In the genomic region with DNA sequence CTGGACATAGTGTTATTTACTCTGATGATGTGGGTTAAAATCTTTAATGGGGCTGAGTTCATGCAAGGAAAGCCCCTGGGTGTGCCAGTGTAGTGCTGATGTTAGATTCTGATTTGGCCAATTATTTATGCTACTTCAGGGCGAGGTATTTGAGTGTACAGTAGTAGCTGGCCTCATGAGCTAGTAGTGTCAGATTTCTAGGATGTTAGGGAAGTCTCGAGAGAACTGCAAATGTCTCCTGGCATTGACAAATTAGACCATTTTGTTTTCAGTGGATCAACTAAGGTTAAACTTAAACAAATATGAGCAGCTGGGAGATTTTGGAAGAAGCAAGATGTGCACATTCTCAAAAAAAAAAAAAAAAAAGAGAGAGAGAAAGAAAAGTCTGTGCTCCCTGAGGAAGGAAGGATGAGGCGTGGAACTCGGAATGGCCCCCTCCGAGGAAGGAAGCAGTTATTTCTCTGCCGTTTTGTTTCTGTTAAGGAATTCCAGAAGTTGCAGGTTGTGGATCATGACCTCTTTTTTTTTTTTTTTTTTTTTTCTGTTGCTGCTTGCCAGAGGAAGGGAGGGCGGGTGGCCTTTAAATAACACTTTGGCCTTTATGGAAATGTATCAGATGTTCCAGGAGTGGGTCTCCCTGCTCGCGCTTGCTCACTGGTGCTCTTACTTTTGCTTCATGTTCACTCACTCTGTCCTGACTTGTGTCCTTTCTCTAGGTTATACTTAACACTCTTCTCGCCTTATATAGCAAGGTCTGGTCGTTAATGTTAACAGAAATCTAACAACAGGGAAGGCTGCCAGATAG, we compare ENCODE assay signal across 10 cellular contexts.
DNase-seq lines count a peak whose midpoint lies in the region; ATAC-seq, FAIRE-seq and TF ChIP-seq lines count a peak whose summit lies in the region.
"Had no signal": no experiment of that assay in that cellular context is flagged by ENCODE, and none has a peak within 500 bp of the region (broad histone marks: within the 10 kb centered on the region; RNA-seq: fewer than 3 reads in every experiment).

No MANE protein-coding gene starts in this region.

- H3K4me1 ChIP-seq in K562 (replicated peaks in 1 of 2; ENCODE audit: control insufficient read depth in 2 of 2, insufficient read depth in 2 of 2, low read length in 2 of 2) (peaks cover 2 to 7% of the 10 kb centered on the region in 2 experiments; a peak in 3 of 5 replicates), sigmoid colon (peaks cover 0 to 54% (median 38%) of the 10 kb centered on the region in 4 donors)

- DNase-seq in EL (peak; percentile 26), K562 (ENCODE audit: extremely low read depth in 1 of 4, low spot score in 3 of 4) (no peak), hepatic stellate cell (ENCODE audit: low spot score) (peak; percentile 49), sigmoid colon (peak; percentile 85), SK-N-DZ (ENCODE audit: low spot score) (no peak), amniotic stem cell (lab: John Stamatoyannopoulos, UW) (no peak)
- no peak for DNase-seq in stimulated activated CD4-positive, alpha-beta T cell treated with anti-CD3 and anti-CD28 coated beads, Interleukin-1b, Interleukin-23, amount 100 ng/mL, for 48 hours
- DNase-seq: kidney glomerular epithelial cell, RPMI8226 had no signal

- no peaks in the 10 kb centered on the region for H4K20me1 ChIP-seq in K562 (replicated peaks; ENCODE audit: control insufficient read depth, insufficient read depth, low read length)

- in situ Hi-C loops in K562 (cut with MboI): no loop called here

- no peak for TF ChIP-seq CTCF in K562 (IDR thresholded peaks at IDR 0.05 in 2 of 3, conservative IDR thresholded peaks at IDR 0.05 in 1 of 3; ENCODE audit: insufficient read depth in 2 of 3, low read depth in 1 of 3, low read length in 3 of 3)
- TF ChIP-seq CTCF in sigmoid colon (IDR thresholded peaks at IDR 0.05): no peak

- intact Hi-C loops in K562 (cut with micrococcal nuclease): no loop called here
- intact Hi-C loops in sigmoid colon (cut with DNase I): loop anchor here (2.0 to 5.0 kb wide), 2 partner anchors 30 to 76 kb away; no protein-coding TSS in a partner anchor

- peak; percentile 29 for FAIRE-seq in K562 (lab: Jason Lieb, UNC)

- BruUV-seq in K562 (replicated peaks; lab: Mats Ljungman, UMichigan): no TSS peak

- no peak overlapping the region for H3K9ac ChIP-seq in K562 (ENCODE audit: insufficient read depth in 1 of 2, low read depth in 2 of 2, low read length in 2 of 2)

- H3K36me3 ChIP-seq in K562 (ENCODE audit: control insufficient read depth, insufficient read depth, low read length) (peaks cover 11% of the 10 kb centered on the region; the same call in 1 of the 3 replicates), sigmoid colon (no peaks in the 10 kb centered on the region)

- POLR2A ChIA-PET in K562 (lab: Yijun Ruan, JAX): interaction anchor here (1.2 to 1.3 kb wide), 2 partner anchors 9 to 15 kb away, joined by 3 read pairs; no protein-coding TSS in a partner anchor

- H2AFZ ChIP-seq in K562 (ENCODE audit: low read depth, low read length): no peak overlapping the region

- H3K4me2 ChIP-seq in K562 (ENCODE audit: insufficient read depth, low read length): no peak overlapping the region

- CTCF ChIA-PET in K562 (lab: Yijun Ruan, JAX; ENCODE audit: low intra/inter-chr PET ratio): no interaction called here

- H3K27ac ChIP-seq in K562 (ENCODE audit: extremely low read depth, low read depth, low read length): no peak overlapping the region
- peak overlapping the region; percentile 91 to 99 (median 94) for H3K27ac ChIP-seq in sigmoid colon

- TF ChIP-seq RAD21 in K562 (CRISPR knock-in tag; conservative IDR thresholded peaks at IDR 0.05 in 1 of 2, IDR thresholded peaks at IDR 0.05 in 1 of 2): no peak

- no peak for ATAC-seq in K562
- ATAC-seq in HG03439 (IDR thresholded peaks at IDR 0.05; ENCODE audit: unreplicated experiment): no peak

- H3K79me2 ChIP-seq in K562 (ENCODE audit: control insufficient read depth, insufficient read depth, low read length): no peaks in the 10 kb centered on the region

- no peak for TF ChIP-seq EP300 in K562 (IDR thresholded peaks at IDR 0.05; ENCODE audit: low read length)
- TF ChIP-seq EP300 in sigmoid colon (IDR thresholded peaks at IDR 0.05): peak in 3 of 4 donors; percentile 21 to 49 (median 25)

- TF ChIP-seq POLR2A in K562 (conservative IDR thresholded peaks at IDR 0.05) (no peak), sigmoid colon (IDR thresholded peaks at IDR 0.05) (peak in 1 of 2 donors; percentile 19)

- 64% methylated on average over 10 of the region's 11 CpGs for WGBS in K562 (ENCODE audit: insufficient coverage, low coverage, missing lambda C conversion rate)
- WGBS in sigmoid colon, 2 donors: 66 to 75% methylated on average over 11 of the region's 11 CpGs

- H3K4me3 ChIP-seq in K562: no peak overlapping the region
- peak overlapping the region; percentile 46 to 72 (median 59) for H3K4me3 ChIP-seq in sigmoid colon

- H3K9me1 ChIP-seq in K562 (ENCODE audit: control insufficient read depth, insufficient read depth, low read length): no peaks in the 10 kb centered on the region

- H3K27me3 ChIP-seq in K562 (ENCODE audit: control insufficient read depth in 2 of 2, insufficient read depth in 2 of 2, low read length in 2 of 2): no peaks in the 10 kb centered on the region
- H3K27me3 ChIP-seq in sigmoid colon: no peaks in the 10 kb centered on the region

- H3K9me3 ChIP-seq in K562 (replicated peaks; ENCODE audit: control insufficient read depth, insufficient read depth, low read depth, low read length) (no peaks in the 10 kb centered on the region), sigmoid colon (no peaks in the 10 kb centered on the region)

TF ChIP-seq in K562, 482 proteins besides CTCF, POLR2A, EP300 and RAD21:
- TF ChIP-seq NCOR1 (IDR thresholded peaks at IDR 0.05): no peak
- TF ChIP-seq MAFG (tag; conservative IDR thresholded peaks at IDR 0.05): no peak
- TF ChIP-seq ZNF445 (CRISPR knock-in tag; IDR thresholded peaks at IDR 0.05; ENCODE audit: low read depth): no peak
- TF ChIP-seq, protein P1, sequence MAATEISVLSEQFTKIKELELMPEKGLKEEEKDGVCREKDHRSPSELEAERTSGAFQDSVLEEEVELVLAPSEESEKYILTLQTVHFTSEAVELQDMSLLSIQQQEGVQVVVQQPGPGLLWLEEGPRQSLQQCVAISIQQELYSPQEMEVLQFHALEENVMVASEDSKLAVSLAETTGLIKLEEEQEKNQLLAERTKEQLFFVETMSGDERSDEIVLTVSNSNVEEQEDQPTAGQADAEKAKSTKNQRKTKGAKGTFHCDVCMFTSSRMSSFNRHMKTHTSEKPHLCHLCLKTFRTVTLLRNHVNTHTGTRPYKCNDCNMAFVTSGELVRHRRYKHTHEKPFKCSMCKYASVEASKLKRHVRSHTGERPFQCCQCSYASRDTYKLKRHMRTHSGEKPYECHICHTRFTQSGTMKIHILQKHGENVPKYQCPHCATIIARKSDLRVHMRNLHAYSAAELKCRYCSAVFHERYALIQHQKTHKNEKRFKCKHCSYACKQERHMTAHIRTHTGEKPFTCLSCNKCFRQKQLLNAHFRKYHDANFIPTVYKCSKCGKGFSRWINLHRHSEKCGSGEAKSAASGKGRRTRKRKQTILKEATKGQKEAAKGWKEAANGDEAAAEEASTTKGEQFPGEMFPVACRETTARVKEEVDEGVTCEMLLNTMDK (IDR thresholded peaks at IDR 0.05; ENCODE audit: borderline replicate concordance, insufficient read depth, low read depth, low read length, poor library complexity, severe bottlenecking): no peak
- TF ChIP-seq ZNF274 (IDR thresholded peaks at IDR 0.05; ENCODE audit: borderline replicate concordance, low read depth, low read length): no peak
- no peak for TF ChIP-seq HDAC6 (IDR thresholded peaks at IDR 0.05; ENCODE audit: low read depth, low read length)
- TF ChIP-seq ZNF165 (CRISPR knock-in tag; IDR thresholded peaks at IDR 0.05; ENCODE audit: borderline replicate concordance): no peak
- TF ChIP-seq TCF7 (IDR thresholded peaks at IDR 0.05; ENCODE audit: borderline replicate concordance): no peak
- no peak for TF ChIP-seq PYGO2 (tag; IDR thresholded peaks at IDR 0.05)
- no peak for TF ChIP-seq XRCC3 (IDR thresholded peaks at IDR 0.05)
- TF ChIP-seq ZNF212 (CRISPR knock-in tag; IDR thresholded peaks at IDR 0.05): no peak

Comparison
In these comparisons a context has a peak if more than half of its experiments do, and no peak if none do; other contexts are left out.
1. DNase-seq: peak in EL (single experiment), hepatic stellate cell (single experiment) and sigmoid colon (single experiment); none in K562 (0 of 4), SK-N-DZ (single experiment), amniotic stem cell (single experiment) and stimulated activated CD4-positive, alpha-beta T cell treated with anti-CD3 and anti-CD28 coated beads, Interleukin-1b, Interleukin-23, amount 100 ng/mL, for 48 hours (single experiment).